In genomic region chr9:127128341-127129072, GRCh38 we compare ENCODE assay signal across 1 cellular context.
TF ChIP-seq lines count a peak whose summit lies in the region.

No MANE protein-coding gene starts in this region.

TF ChIP-seq in GM23338, 12 proteins besides CTCF, POLR2A, EP300 and RAD21 (continued from another document):
- TF ChIP-seq REST (IDR thresholded peaks at IDR 0.05; ENCODE audit: unreplicated experiment) (no peak), NANOG (IDR thresholded peaks at IDR 0.05; ENCODE audit: borderline replicate concordance) (no peak), POLR2AphosphoS5 (IDR thresholded peaks at IDR 0.05; ENCODE audit: low read depth) (no peak)
